22 cellular contexts compared by ENCODE assay signal in the genomic region with DNA sequence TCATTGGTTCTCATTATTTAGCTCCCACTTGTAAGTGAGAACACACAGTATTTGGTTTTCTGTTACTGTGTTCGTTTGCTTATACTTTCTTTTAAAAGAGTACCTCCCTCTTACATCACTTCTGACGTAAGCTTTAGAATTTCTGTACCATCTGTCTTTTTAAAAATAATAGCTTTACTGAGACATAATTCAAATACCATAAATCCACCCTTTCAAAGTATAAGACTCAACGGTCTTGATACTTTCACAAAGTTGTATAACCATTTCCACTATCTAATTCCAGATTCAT.
DNase-seq lines count a peak whose midpoint lies in the region; ATAC-seq, FAIRE-seq and TF ChIP-seq lines count a peak whose summit lies in the region.
"Had no signal": no experiment of that assay in that cellular context is flagged by ENCODE, and none has a peak within 500 bp of the region (broad histone marks: within the 10 kb centered on the region; RNA-seq: fewer than 3 reads in every experiment).

No MANE protein-coding gene starts in this region.

- H3K27ac ChIP-seq in SK-N-SH (ENCODE audit: low read depth in 2 of 2, low read length in 1 of 2): no peak overlapping the region
- peak overlapping the region; percentile 94 for H3K27ac ChIP-seq in PC-3 (ENCODE audit: low read length)
- peak overlapping the region; percentile 96 for H3K27ac ChIP-seq in epithelial cell of prostate
- H3K27ac ChIP-seq in trophoblast cell (ENCODE audit: low read depth, low read length): peak overlapping the region; percentile 6
- H3K27ac ChIP-seq: sigmoid colon had no signal

- POLR2A ChIA-PET in SK-N-SH (lab: Yijun Ruan, JAX): no interaction called here
- POLR2A ChIA-PET in PC-3 (lab: Charles Lee; ENCODE audit: unreplicated experiment): interaction anchor here (1.0 kb wide), 1 partner anchor 56 kb away, joined by 10 read pairs; no protein-coding TSS in a partner anchor

- no peak overlapping the region for H4K12ac ChIP-seq in trophoblast cell (ENCODE audit: low read depth, low read length)

- no peak for DNase-seq in SK-N-SH
- DNase-seq in PC-3: no peak
- no peak for DNase-seq in epithelial cell of prostate (ENCODE audit: low read depth, low spot score)
- peak in 1 of 2 donors; percentile 51 for DNase-seq in trophoblast cell
- DNase-seq in left lobe of liver (ENCODE audit: low spot score): no peak
- no peak for DNase-seq in RPMI8226
- DNase-seq in D721Med (ENCODE audit: insufficient read length, low spot score): no peak
- DNase-seq: 8988T; activated CD4-positive, alpha-beta T cell treated with anti-CD3 and anti-CD28 coated beads, Interleukin-2, amount 50 U/mL, for 48 hours; CD8-positive, alpha-beta memory T cell; GF-D8; heart left ventricle; NCI-H1694 treated with DMSO at 0.1 percent for 48 hours; OCI-M1; posterior cingulate gyrus; SHP77; sigmoid colon; stimulated activated CD4-positive, alpha-beta T cell treated with anti-CD3 and anti-CD28 coated beads, Interleukin-1b, Interleukin-23, amount 100 ng/mL, for 48 hours; substantia nigra had no signal

- H3K4me3 ChIP-seq in SK-N-SH (ENCODE audit: low read depth in 2 of 2, low read length in 1 of 2): no peak overlapping the region
- peak overlapping the region; percentile 43; the same call in 1 of the 2 replicates for H3K4me3 ChIP-seq in PC-3 (ENCODE audit: low read length)
- H3K4me3 ChIP-seq in trophoblast cell (ENCODE audit: low read depth, low read length): no peak overlapping the region
- H3K4me3 ChIP-seq: heart left ventricle, mucosa of descending colon, sigmoid colon had no signal

- H3K9me3 ChIP-seq in SK-N-SH: no peaks in the 10 kb centered on the region
- no peaks in the 10 kb centered on the region for H3K9me3 ChIP-seq in PC-3 (ENCODE audit: low read length)
- no peaks in the 10 kb centered on the region for H3K9me3 ChIP-seq in trophoblast cell (ENCODE audit: insufficient read depth, low read depth, low read length)
- H3K9me3 ChIP-seq: heart left ventricle, mucosa of descending colon, sigmoid colon had no signal

- FAIRE-seq in D721Med (lab: Jason Lieb, UNC): no peak
- FAIRE-seq: H1 had no signal

- H2BK12ac ChIP-seq in trophoblast cell (ENCODE audit: low read length): no peak overlapping the region

- no peaks in the 10 kb centered on the region for H3K27me3 ChIP-seq in SK-N-SH (ENCODE audit: insufficient read depth)
- H3K27me3 ChIP-seq in PC-3 (ENCODE audit: low read length): no peaks in the 10 kb centered on the region
- H3K27me3 ChIP-seq in trophoblast cell (ENCODE audit: insufficient read depth, low read length): no peaks in the 10 kb centered on the region
- H3K27me3 ChIP-seq: heart left ventricle, sigmoid colon had no signal

- no peak for TF ChIP-seq CTCF in SK-N-SH (IDR thresholded peaks at IDR 0.05)
- TF ChIP-seq CTCF in PC-3 (conservative IDR thresholded peaks at IDR 0.05; ENCODE audit: low read depth, low read length): no peak
- TF ChIP-seq CTCF in D721Med (IDR thresholded peaks at IDR 0.05; ENCODE audit: insufficient read depth, missing control alignments): no peak

- H4K91ac ChIP-seq in trophoblast cell (ENCODE audit: low read depth, low read length): no peak overlapping the region

- no peak overlapping the region for H2AK5ac ChIP-seq in trophoblast cell (ENCODE audit: low read length)

- H3K79me1 ChIP-seq in trophoblast cell (ENCODE audit: low read length): peaks cover 2% of the 10 kb centered on the region

- H2BK5ac ChIP-seq in trophoblast cell (ENCODE audit: low read depth, low read length, poor library complexity): no peak overlapping the region

- TF ChIP-seq RAD21 in SK-N-SH (IDR thresholded peaks at IDR 0.05; ENCODE audit: low read length): no peak

- CTCF ChIA-PET in SK-N-SH (lab: Yijun Ruan, JAX) (no interaction called here), PC-3 (lab: Charles Lee) (interaction anchor here (0.7 to 2.1 kb wide), 2 partner anchors 45 to 56 kb away, joined by 3 to 5 read pairs; no protein-coding TSS in a partner anchor)

- H3K18ac ChIP-seq in trophoblast cell (ENCODE audit: low read length): no peak overlapping the region

- H3F3A ChIP-seq in SK-N-SH (replicated peaks; ENCODE audit: insufficient read depth) (no peaks in the 10 kb centered on the region), PC-3 (ENCODE audit: low read length, unreplicated experiment) (peaks cover 12% of the 10 kb centered on the region)

- no peak overlapping the region for H3K23ac ChIP-seq in trophoblast cell (ENCODE audit: low read length)

- H4K8ac ChIP-seq in trophoblast cell (ENCODE audit: low read depth, low read length): no peak overlapping the region

- H3K4me1 ChIP-seq in SK-N-SH (ENCODE audit: control insufficient read depth in 1 of 2, insufficient read depth in 2 of 2, low read depth in 1 of 2, low read length in 1 of 2): peaks cover 0 to 18% of the 10 kb centered on the region in 2 experiments; a peak in 2 of 4 replicates
- H3K4me1 ChIP-seq in PC-3 (ENCODE audit: insufficient read depth, low read length): peaks cover 58% of the 10 kb centered on the region
- peaks cover 2 to 11% of the 10 kb centered on the region in 2 experiments for H3K4me1 ChIP-seq in trophoblast cell (ENCODE audit: control insufficient read depth in 1 of 2, insufficient read depth in 2 of 2, low read length in 2 of 2)

- no peaks in the 10 kb centered on the region for H3K9me2 ChIP-seq in SK-N-SH
- H3K9me2 ChIP-seq in PC-3 (replicated peaks; ENCODE audit: low read length): no peaks in the 10 kb centered on the region

- intact Hi-C loops in PC-3 (cut with micrococcal nuclease): loop anchor here (1.0 to 2.0 kb wide), 3 partner anchors 49 to 109 kb away; no protein-coding TSS in a partner anchor

- H3K9ac ChIP-seq in SK-N-SH (peak overlapping the region; percentile 19; the same call in 1 of the 2 replicates), PC-3 (ENCODE audit: low read length) (peak overlapping the region; percentile 75), trophoblast cell (ENCODE audit: low read length) (no peak overlapping the region)

- H3K4ac ChIP-seq in trophoblast cell (ENCODE audit: low read depth, low read length): no peak overlapping the region

- no peaks in the 10 kb centered on the region for H3K36me3 ChIP-seq in SK-N-SH (replicated peaks in 1 of 2; ENCODE audit: control insufficient read depth in 1 of 2, insufficient read depth in 2 of 2, low read length in 1 of 2)
- H3K36me3 ChIP-seq in PC-3 (ENCODE audit: low read depth, low read length): no peaks in the 10 kb centered on the region; the same call in 1 of the 2 replicates
- no peaks in the 10 kb centered on the region for H3K36me3 ChIP-seq in trophoblast cell (ENCODE audit: control insufficient read depth in 1 of 2, insufficient read depth in 2 of 2, low read length in 2 of 2)
- H3K36me3 ChIP-seq: heart left ventricle, sigmoid colon had no signal

- no peak overlapping the region for H2BK120ac ChIP-seq in trophoblast cell (ENCODE audit: insufficient read depth, low read length, poor library complexity)

- no peak overlapping the region for H3K14ac ChIP-seq in trophoblast cell (ENCODE audit: low read length)

- BruUV-seq in PC-3 (replicated peaks; lab: Mats Ljungman, UMichigan): no TSS peak

- H3K4me2 ChIP-seq in SK-N-SH: no peak overlapping the region
- H3K4me2 ChIP-seq in PC-3 (ENCODE audit: low read length): peak overlapping the region; percentile 75
- H3K4me2 ChIP-seq in trophoblast cell (ENCODE audit: low read length): no peak overlapping the region

- H4K20me1 ChIP-seq in SK-N-SH (ENCODE audit: insufficient read depth): no peaks in the 10 kb centered on the region
- H4K20me1 ChIP-seq in PC-3 (ENCODE audit: low read length): no peaks in the 10 kb centered on the region

- ATAC-seq in SK-N-SH treated with all-trans-retinoic acid at 6 μM for 48 hours: no peak
- no peak for ATAC-seq in PC-3
- no peak for ATAC-seq in left lobe of liver
- ATAC-seq: heart left ventricle had no signal

- H2AFZ ChIP-seq in SK-N-SH (ENCODE audit: low read depth) (no peak overlapping the region), PC-3 (ENCODE audit: low read length) (0 out of 2 replicates have a peak overlapping the region, but pooled peaks have one; percentile 8), trophoblast cell (ENCODE audit: insufficient read depth, low read length, poor library complexity) (no peak overlapping the region)

- no peaks in the 10 kb centered on the region for H3K79me2 ChIP-seq in SK-N-SH (ENCODE audit: insufficient read depth)
- H3K79me2 ChIP-seq in PC-3 (ENCODE audit: low read length): peaks cover 16% of the 10 kb centered on the region
- no peaks in the 10 kb centered on the region for H3K79me2 ChIP-seq in trophoblast cell (ENCODE audit: control insufficient read depth, insufficient read depth, low read length, poor library complexity)

- 91% methylated on average over 3 of the region's 3 CpGs for WGBS in SK-N-SH (ENCODE audit: low lambda C conversion rate)
- no CpG with 5 or more reads among the region's 3 CpGs for WGBS in trophoblast cell (ENCODE audit: extremely low coverage, insufficient coverage, insufficient read length)

- no peak for TF ChIP-seq EP300 in SK-N-SH (IDR thresholded peaks at IDR 0.05; ENCODE audit: borderline replicate concordance in 1 of 2, low read depth in 1 of 2, low read length in 1 of 2)

TF ChIP-seq in SK-N-SH treated with all-trans-retinoic acid at 6 μM for 48 hours, 23 proteins besides CTCF, POLR2A, EP300 and RAD21 (continues in another document):
- TF ChIP-seq PPARA (CRISPR knock-in tag; IDR thresholded peaks at IDR 0.05; ENCODE audit: borderline replicate concordance) (no peak), BACH2 (CRISPR knock-in tag; IDR thresholded peaks at IDR 0.05; ENCODE audit: borderline replicate concordance) (no peak), ARNTL (CRISPR knock-in tag; IDR thresholded peaks at IDR 0.05; ENCODE audit: borderline replicate concordance, low read depth) (no peak), CSDC2 (CRISPR knock-in tag; IDR thresholded peaks at IDR 0.05) (no peak)

Comparison
In these comparisons a context has a peak if more than half of its experiments do, and no peak if none do; other contexts are left out.
1. H3K27ac ChIP-seq: peak in PC-3 (single experiment), epithelial cell of prostate (single experiment) and trophoblast cell (single experiment); none in SK-N-SH (0 of 2).